10 cellular contexts compared by ENCODE assay signal in the genomic region with DNA sequence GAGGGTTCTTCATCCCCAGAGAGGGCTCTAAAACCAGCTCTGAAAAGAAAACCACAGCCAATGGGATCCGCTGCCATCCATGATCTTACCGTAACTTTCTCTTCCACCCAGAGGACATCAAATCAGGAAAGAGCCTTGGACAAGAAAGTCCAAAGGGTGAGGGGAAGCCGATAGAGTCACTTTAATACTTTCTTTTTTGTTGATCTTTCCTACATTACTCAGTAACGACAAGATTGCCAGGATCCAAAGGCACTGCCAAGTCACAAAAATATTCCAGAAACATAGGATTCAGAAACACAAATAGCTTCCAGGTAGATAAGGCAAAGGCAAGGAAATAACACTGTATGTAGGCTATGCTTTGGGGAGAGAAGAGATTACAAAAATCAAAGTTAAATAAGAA. TPM values are rescaled to one million over a fixed set of nuclear protein-coding genes. Genes with fewer than 3 reads are reported as not detected.
"Had no signal": no experiment of that assay in that cellular context is flagged by ENCODE, and none has a peak within 500 bp of the region (broad histone marks: within the 10 kb centered on the region; RNA-seq: fewer than 3 reads in every experiment).

No MANE protein-coding gene starts in this region.

RNA-seq across cellular contexts. Expression of a gene that starts 17.0 kb away (rescaled TPM):
- total RNA-seq: stomach, subcutaneous adipose tissue, suprapubic skin, temporal lobe, thoracic aorta, thyroid gland, upper lobe of left lung, upper lobe of right lung, urinary bladder, vagina had no signal
- polyA plus RNA-seq: stomach, urinary bladder had no signal
